ENCODE assay signal across 26 cellular contexts in genomic region chr10:125761961-125762360, GRCh38. TPM values are rescaled to one million over a fixed set of nuclear protein-coding genes. Genes with fewer than 3 reads are reported as not detected.
"Had no signal": no experiment of that assay in that cellular context is flagged by ENCODE, and none has a peak within 500 bp of the region (broad histone marks: within the 10 kb centered on the region; RNA-seq: fewer than 3 reads in every experiment).

No MANE protein-coding gene starts in this region.

- DNase-seq: activated CD4-positive, alpha-beta T cell treated with anti-CD3 and anti-CD28 coated beads for 1 hour; activated CD4-positive, alpha-beta T cell treated with anti-CD3 and anti-CD28 coated beads, Interleukin-2, amount 50 U/mL, for 1 hour; activated CD8-positive, alpha-beta T cell treated with anti-CD3 and anti-CD28 coated beads, Interleukin-2, amount 10 ng/mL, durations not matched to agents 7 days and 5 days; activated gamma-delta T cell; effector CD4-positive, alpha-beta T cell; esophagus squamous epithelium; heart left ventricle; left colon; nucleus accumbens; stimulated activated CD4-positive, alpha-beta T cell treated with anti-CD3 and anti-CD28 coated beads, Interleukin-2, amount 100 ng/mL, for 24 hours; T-cell; WERI-Rb-1 had no signal

- H3K4me1 Mint-ChIP-seq: memory B cell; stimulated activated memory B cell treated with anti-CD40 and anti-IgM and Interleukin-4, amounts not matched to agents 10 μg/mL and 1 μg/mL and 100 μg/mL, for 72 hours had no signal

- FAIRE-seq: astrocyte, keratinocyte, small intestine, TTC549 had no signal

- H3K9me3 Mint-ChIP-seq: activated naive CD4-positive, alpha-beta T cell treated with anti-CD3 and anti-CD28 coated beads, Interleukin-2, amount 50 U/mL, for 72 hours; activated T-helper 1 cell treated with anti-CD3 and anti-CD28 coated beads, Interleukin-12 subunit alpha, Interleukin-12 subunit beta, Interleukin-2, Interleukin-4 antibody, amounts not matched to agents 30 ng/mL and 10 ng/mL and 1 ng/mL, durations not matched to agents 14 hours and 24 hours and 36 hours; memory B cell; natural killer cell treated with Interleukin-12 subunit alpha and Interleukin-12 subunit beta and Interleukin-15 and Interleukin-18, amount 100 ng/mL, for 72 hours; stimulated activated memory B cell treated with anti-CD40 and anti-IgM and Interleukin-4, amounts not matched to agents 10 μg/mL and 1 μg/mL and 100 μg/mL, for 72 hours; T-cell; type B pancreatic cell had no signal

- H3K4me1 ChIP-seq: esophagus squamous epithelium, gastroesophageal sphincter, vagina had no signal

- H3K4me3 ChIP-seq: esophagus squamous epithelium, gastroesophageal sphincter, heart left ventricle, vagina had no signal

- H3K27ac Mint-ChIP-seq: activated CD8-positive, alpha-beta T cell treated with anti-CD3 and anti-CD28 coated beads, Interleukin-2, amount 10 ng/mL, durations not matched to agents 7 days and 5 days; activated T-helper 1 cell treated with anti-CD3 and anti-CD28 coated beads, Interleukin-12 subunit alpha, Interleukin-12 subunit beta, Interleukin-2, Interleukin-4 antibody, amounts not matched to agents 30 ng/mL and 10 ng/mL and 1 ng/mL, durations not matched to agents 14 hours and 24 hours and 36 hours; memory B cell; stimulated activated memory B cell treated with anti-CD40 and anti-IgM and Interleukin-4, amounts not matched to agents 10 μg/mL and 1 μg/mL and 100 μg/mL, for 72 hours; T-cell; type B pancreatic cell had no signal

- H3K27me3 ChIP-seq: esophagus squamous epithelium, gastroesophageal sphincter, heart left ventricle, vagina had no signal

- H3K4me3 Mint-ChIP-seq: activated CD8-positive, alpha-beta T cell treated with anti-CD3 and anti-CD28 coated beads, Interleukin-2, amount 10 ng/mL, durations not matched to agents 7 days and 5 days; activated T-helper 1 cell treated with anti-CD3 and anti-CD28 coated beads, Interleukin-12 subunit alpha, Interleukin-12 subunit beta, Interleukin-2, Interleukin-4 antibody, amounts not matched to agents 30 ng/mL and 10 ng/mL and 1 ng/mL, durations not matched to agents 14 hours and 24 hours and 36 hours; memory B cell; natural killer cell treated with Interleukin-12 subunit alpha and Interleukin-12 subunit beta and Interleukin-15 and Interleukin-18, amount 100 ng/mL, for 72 hours; stimulated activated memory B cell treated with anti-CD40 and anti-IgM and Interleukin-4, amounts not matched to agents 10 μg/mL and 1 μg/mL and 100 μg/mL, for 72 hours; T-cell; type B pancreatic cell had no signal

- H3K9me3 ChIP-seq: esophagus squamous epithelium, gastroesophageal sphincter, heart left ventricle, vagina had no signal

- H3K27me3 Mint-ChIP-seq: memory B cell; natural killer cell treated with Interleukin-12 subunit alpha and Interleukin-12 subunit beta and Interleukin-15 and Interleukin-18, amount 100 ng/mL, for 72 hours; stimulated activated memory B cell treated with anti-CD40 and anti-IgM and Interleukin-4, amounts not matched to agents 10 μg/mL and 1 μg/mL and 100 μg/mL, for 72 hours; T-cell; type B pancreatic cell had no signal

- H3K27ac ChIP-seq: esophagus squamous epithelium, gastroesophageal sphincter, heart left ventricle, vagina, WERI-Rb-1 had no signal

RNA-seq across cellular contexts. Expression of gene MMP21, which starts 13.7 kb away (rescaled TPM):
- total RNA-seq: activated CD8-positive, alpha-beta T cell treated with anti-CD3 and anti-CD28 coated beads, Interleukin-2, amount 10 ng/mL, durations not matched to agents 7 days and 5 days; activated naive CD4-positive, alpha-beta T cell treated with anti-CD3 and anti-CD28 coated beads, Interleukin-2, amount 50 U/mL, for 72 hours; activated T-helper 1 cell treated with anti-CD3 and anti-CD28 coated beads, Interleukin-12 subunit alpha, Interleukin-12 subunit beta, Interleukin-2, Interleukin-4 antibody, amounts not matched to agents 30 ng/mL and 10 ng/mL and 1 ng/mL, durations not matched to agents 14 hours and 24 hours and 36 hours; astrocyte; chondrocyte; left colon; lower leg skin; vagina had no signal
- polyA plus RNA-seq: keratinocyte had no signal
